ENCODE assay signal across 10 cellular contexts in the genomic region with DNA sequence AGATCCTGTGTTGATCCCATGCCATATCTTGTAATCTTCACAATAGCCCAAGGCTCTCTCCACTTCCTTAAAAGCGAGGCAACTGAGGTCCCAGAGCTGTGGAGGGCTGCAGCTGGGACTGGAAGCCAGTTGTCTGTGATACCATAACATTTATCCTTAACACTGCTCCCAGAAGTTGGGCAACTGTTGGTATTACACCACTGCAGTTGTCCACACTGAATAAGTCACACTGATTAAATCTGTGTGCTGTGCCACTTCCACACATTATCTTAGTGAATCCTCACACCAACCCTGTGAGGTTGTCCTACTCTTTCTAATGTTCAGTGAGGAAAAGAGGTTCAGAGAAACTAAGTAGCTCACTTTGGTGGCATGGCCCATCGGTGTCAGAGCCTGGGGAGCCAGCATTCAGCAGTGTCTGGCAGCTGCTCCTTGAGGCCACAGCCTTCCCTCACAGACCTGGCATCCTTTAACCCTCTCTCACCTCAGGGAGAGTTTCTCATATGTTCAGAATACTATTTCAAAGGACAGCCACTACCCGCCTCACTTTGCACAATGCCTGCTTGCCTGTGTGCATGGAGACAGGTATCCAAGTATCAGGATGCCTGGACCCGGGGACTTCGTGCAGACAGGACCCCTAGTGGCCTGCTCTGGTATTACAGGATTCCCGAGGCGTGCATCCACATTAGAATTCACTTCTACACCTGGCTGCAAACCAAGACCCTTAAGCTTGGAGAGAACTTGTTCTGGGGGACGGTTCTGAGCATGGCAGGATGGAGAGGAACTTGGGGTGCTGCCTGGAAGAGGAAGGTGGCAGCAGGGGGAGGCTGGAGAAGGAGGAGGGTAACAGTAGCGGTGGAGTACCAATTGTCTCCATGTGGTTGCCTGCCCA.
DNase-seq lines count a peak whose midpoint lies in the region; ATAC-seq, FAIRE-seq and TF ChIP-seq lines count a peak whose summit lies in the region.
"Had no signal": no experiment of that assay in that cellular context is flagged by ENCODE, and none has a peak within 500 bp of the region (broad histone marks: within the 10 kb centered on the region; RNA-seq: fewer than 3 reads in every experiment).

No MANE protein-coding gene starts in this region.

- peak in 3 of 4 donors; percentile 75 to 87 (median 84) for ATAC-seq in pancreas
- ATAC-seq in GM19351 (IDR thresholded peaks at IDR 0.05; ENCODE audit: unreplicated experiment), result no peak
- ATAC-seq in GM18867 (IDR thresholded peaks at IDR 0.05; ENCODE audit: unreplicated experiment), result no peak

- H3K4me3 ChIP-seq in CD8-positive, alpha-beta memory T cell (ENCODE audit: low read length), result no peak overlapping the region
- no peak overlapping the region for H3K4me3 ChIP-seq in HEK293 (ENCODE audit: low read depth, low read length)
- H3K4me3 ChIP-seq in pancreas, result no peak overlapping the region
- H3K4me3 ChIP-seq: SJSA1 had no signal

- no peak overlapping the region for H3K27ac Mint-ChIP-seq in CD8-positive, alpha-beta memory T cell
- no peak overlapping the region for H3K27ac Mint-ChIP-seq in activated T-helper 2 cell treated with anti-CD3 and anti-CD28 coated beads, Interferon-gamma antibody, Interleukin-2, Interleukin-4, amounts not matched to agents 10 μg/mL and 5 μg/mL and 100 μg/mL, durations not matched to agents 14 hours and 24 hours and 36 hours
- H3K27ac Mint-ChIP-seq: stimulated activated naive CD8-positive, alpha-beta T cell treated with anti-CD3 and anti-CD28 coated beads, Interleukin-15, Interleukin-2, amounts not matched to agents 100 ng/mL and 50 ng/mL, for 24 hours had no signal

- no peak for FAIRE-seq in pancreas (lab: Jason Lieb, UNC)

- no peak overlapping the region for H3K27ac ChIP-seq in CD8-positive, alpha-beta memory T cell (ENCODE audit: low read depth, low read length)
- H3K27ac ChIP-seq in HEK293 (ENCODE audit: extremely low read depth, low read depth, low read length) (no peak overlapping the region), pancreas (no peak overlapping the region)
- H3K27ac ChIP-seq: SJSA1 had no signal

- CTCF ChIA-PET in CD8-positive, alpha-beta memory T cell (lab: Charles Lee), result interaction anchor here (1.2 to 1.3 kb wide), 2 partner anchors 9 to 20 kb away, joined by 3 to 5 read pairs; no protein-coding TSS in a partner anchor
- CTCF ChIA-PET in HEK293 (lab: Yijun Ruan, JAX), result interaction anchor here (0.6 to 2.7 kb wide), 36 partner anchors 9 to 1807 kb away, joined by 3 to 13 read pairs (median 4); partner anchors contain the start of gene GRIK4

- intact Hi-C loops in activated T-helper 2 cell treated with anti-CD3 and anti-CD28 coated beads, Interferon-gamma antibody, Interleukin-2, Interleukin-4, amounts not matched to agents 10 μg/mL and 5 μg/mL and 100 μg/mL, durations not matched to agents 14 hours and 24 hours and 36 hours (cut with micrococcal nuclease), result loop anchor here (5.0 kb wide), 1 partner anchor 290 kb away; the partner anchor contains the start of gene GRIK4
- intact Hi-C loops in pancreas (cut with DNase I), result loop anchor here in 1 of 3 donors (5.0 kb wide), 1 partner anchor 290 kb away; the partner anchor contains the start of gene GRIK4

- no peak overlapping the region for H3K4me3 Mint-ChIP-seq in CD8-positive, alpha-beta memory T cell
- no peak overlapping the region for H3K4me3 Mint-ChIP-seq in activated T-helper 2 cell treated with anti-CD3 and anti-CD28 coated beads, Interferon-gamma antibody, Interleukin-2, Interleukin-4, amounts not matched to agents 10 μg/mL and 5 μg/mL and 100 μg/mL, durations not matched to agents 14 hours and 24 hours and 36 hours (ENCODE audit: low read depth)
- H3K4me3 Mint-ChIP-seq: stimulated activated naive CD8-positive, alpha-beta T cell treated with anti-CD3 and anti-CD28 coated beads, Interleukin-15, Interleukin-2, amounts not matched to agents 100 ng/mL and 50 ng/mL, for 24 hours had no signal

- H3K27me3 Mint-ChIP-seq in CD8-positive, alpha-beta memory T cell, result peaks cover 8 to 29% of the 10 kb centered on the region in 2 donors
- no peaks in the 10 kb centered on the region for H3K27me3 Mint-ChIP-seq in activated T-helper 2 cell treated with anti-CD3 and anti-CD28 coated beads, Interferon-gamma antibody, Interleukin-2, Interleukin-4, amounts not matched to agents 10 μg/mL and 5 μg/mL and 100 μg/mL, durations not matched to agents 14 hours and 24 hours and 36 hours (ENCODE audit: low read depth)

- TF ChIP-seq CTCF in HEK293 (tag by site-specific recombination; IDR thresholded peaks at IDR 0.05) (0 out of 2 replicates have a peak, but pooled peaks have one; percentile 12), pancreas (IDR thresholded peaks at IDR 0.05) (peak; percentile 81 to 95 (median 85))

- peak in 3 of 5 donors; percentile 16 to 32 (median 23) for DNase-seq in CD8-positive, alpha-beta memory T cell
- DNase-seq in NOMO-1 (lab: John Stamatoyannopoulos, UW; ENCODE audit: unreplicated experiment in 2 of 2) (peak; percentile 4 to 15), germinal center (ENCODE audit: low spot score) (peak; percentile 61), pancreas (peak in 5 of 6 donors; percentile 24 to 86 (median 61))
- peak; percentile 17 for DNase-seq in activated T-helper 2 cell treated with anti-CD3 and anti-CD28 coated beads, Interferon-gamma antibody, Interleukin-2, Interleukin-4, amounts not matched to agents 10 μg/mL and 5 μg/mL and 100 μg/mL, durations not matched to agents 14 hours and 24 hours and 36 hours (ENCODE audit: low spot score)

- peaks cover 0 to 15% (median 0%) of the 10 kb centered on the region in 3 donors for H3K4me1 Mint-ChIP-seq in CD8-positive, alpha-beta memory T cell
- H3K4me1 Mint-ChIP-seq in activated T-helper 2 cell treated with anti-CD3 and anti-CD28 coated beads, Interferon-gamma antibody, Interleukin-2, Interleukin-4, amounts not matched to agents 10 μg/mL and 5 μg/mL and 100 μg/mL, durations not matched to agents 14 hours and 24 hours and 36 hours (ENCODE audit: low read depth), result no peaks in the 10 kb centered on the region

- H3K9me3 ChIP-seq in CD8-positive, alpha-beta memory T cell (ENCODE audit: low read length), result no peaks in the 10 kb centered on the region
- H3K9me3 ChIP-seq in HEK293 (ENCODE audit: control insufficient read depth, insufficient read depth, low read depth, low read length) (no peaks in the 10 kb centered on the region), pancreas (no peaks in the 10 kb centered on the region)
- H3K9me3 ChIP-seq: SJSA1 had no signal

- H3K9me3 Mint-ChIP-seq in CD8-positive, alpha-beta memory T cell, result no peaks in the 10 kb centered on the region
- H3K9me3 Mint-ChIP-seq in activated T-helper 2 cell treated with anti-CD3 and anti-CD28 coated beads, Interferon-gamma antibody, Interleukin-2, Interleukin-4, amounts not matched to agents 10 μg/mL and 5 μg/mL and 100 μg/mL, durations not matched to agents 14 hours and 24 hours and 36 hours, result no peaks in the 10 kb centered on the region
- H3K9me3 Mint-ChIP-seq: stimulated activated naive CD8-positive, alpha-beta T cell treated with anti-CD3 and anti-CD28 coated beads, Interleukin-15, Interleukin-2, amounts not matched to agents 100 ng/mL and 50 ng/mL, for 24 hours had no signal

- H3K4me1 ChIP-seq in CD8-positive, alpha-beta memory T cell (ENCODE audit: insufficient read depth, low read length), result no peaks in the 10 kb centered on the region
- H3K4me1 ChIP-seq in HEK293 (ENCODE audit: control insufficient read depth, insufficient read depth, low read length) (no peaks in the 10 kb centered on the region), pancreas (no peaks in the 10 kb centered on the region)

- WGBS in pancreas, 2 donors, result 29 to 30% methylated on average over 9 of the region's 9 CpGs

- no peaks in the 10 kb centered on the region for H3K36me3 ChIP-seq in CD8-positive, alpha-beta memory T cell (ENCODE audit: insufficient read depth, low read length)
- no peaks in the 10 kb centered on the region for H3K36me3 ChIP-seq in HEK293 (ENCODE audit: control insufficient read depth in 2 of 2, insufficient read depth in 1 of 2, low read length in 2 of 2)
- H3K36me3 ChIP-seq in pancreas, result no peaks in the 10 kb centered on the region
- H3K36me3 ChIP-seq: SJSA1 had no signal

- H3K36me3 Mint-ChIP-seq in CD8-positive, alpha-beta memory T cell, result no peaks in the 10 kb centered on the region
- H3K36me3 Mint-ChIP-seq in activated T-helper 2 cell treated with anti-CD3 and anti-CD28 coated beads, Interferon-gamma antibody, Interleukin-2, Interleukin-4, amounts not matched to agents 10 μg/mL and 5 μg/mL and 100 μg/mL, durations not matched to agents 14 hours and 24 hours and 36 hours (ENCODE audit: low read depth), result no peaks in the 10 kb centered on the region

- H3K27me3 ChIP-seq in CD8-positive, alpha-beta memory T cell (ENCODE audit: insufficient read depth, low read length, poor library complexity, severe bottlenecking), result no peaks in the 10 kb centered on the region
- H3K27me3 ChIP-seq in pancreas, result peaks cover 0 to 4% (median 0%) of the 10 kb centered on the region in 4 donors
- H3K27me3 ChIP-seq: SJSA1 had no signal

- POLR2A ChIA-PET in CD8-positive, alpha-beta memory T cell (lab: Charles Lee), result no interaction called here
- POLR2A ChIA-PET in HEK293 (lab: Yijun Ruan, JAX), result no interaction called here

TF ChIP-seq in HEK293, 187 proteins besides CTCF, POLR2A, EP300 and RAD21 (continues in another document):
- TF ChIP-seq ZNF280D (tag by site-specific recombination; IDR thresholded peaks at IDR 0.05) (no peak), ZNF335 (tag by site-specific recombination; conservative IDR thresholded peaks at IDR 0.05) (no peak), ZNF211 (tag by site-specific recombination; IDR thresholded peaks at IDR 0.05; ENCODE audit: low read depth) (no peak)

Comparison
In these comparisons a context has a peak if more than half of its experiments do, and no peak if none do; other contexts are left out.
1. DNase-seq: peak in every context shown above with its lines; median percentile 61 in germinal center; 61 in pancreas; 23 in CD8-positive, alpha-beta memory T cell; 17 in activated T-helper 2 cell treated with anti-CD3 and anti-CD28 coated beads, Interferon-gamma antibody, Interleukin-2, Interleukin-4, amounts not matched to agents 10 μg/mL and 5 μg/mL and 100 μg/mL, durations not matched to agents 14 hours and 24 hours and 36 hours; 10 in NOMO-1.
2. ATAC-seq: peak in pancreas (3 of 4); none in GM19351 (single experiment) and GM18867 (single experiment).